ENCODE assay signal across 8 cellular contexts in the genomic region with DNA sequence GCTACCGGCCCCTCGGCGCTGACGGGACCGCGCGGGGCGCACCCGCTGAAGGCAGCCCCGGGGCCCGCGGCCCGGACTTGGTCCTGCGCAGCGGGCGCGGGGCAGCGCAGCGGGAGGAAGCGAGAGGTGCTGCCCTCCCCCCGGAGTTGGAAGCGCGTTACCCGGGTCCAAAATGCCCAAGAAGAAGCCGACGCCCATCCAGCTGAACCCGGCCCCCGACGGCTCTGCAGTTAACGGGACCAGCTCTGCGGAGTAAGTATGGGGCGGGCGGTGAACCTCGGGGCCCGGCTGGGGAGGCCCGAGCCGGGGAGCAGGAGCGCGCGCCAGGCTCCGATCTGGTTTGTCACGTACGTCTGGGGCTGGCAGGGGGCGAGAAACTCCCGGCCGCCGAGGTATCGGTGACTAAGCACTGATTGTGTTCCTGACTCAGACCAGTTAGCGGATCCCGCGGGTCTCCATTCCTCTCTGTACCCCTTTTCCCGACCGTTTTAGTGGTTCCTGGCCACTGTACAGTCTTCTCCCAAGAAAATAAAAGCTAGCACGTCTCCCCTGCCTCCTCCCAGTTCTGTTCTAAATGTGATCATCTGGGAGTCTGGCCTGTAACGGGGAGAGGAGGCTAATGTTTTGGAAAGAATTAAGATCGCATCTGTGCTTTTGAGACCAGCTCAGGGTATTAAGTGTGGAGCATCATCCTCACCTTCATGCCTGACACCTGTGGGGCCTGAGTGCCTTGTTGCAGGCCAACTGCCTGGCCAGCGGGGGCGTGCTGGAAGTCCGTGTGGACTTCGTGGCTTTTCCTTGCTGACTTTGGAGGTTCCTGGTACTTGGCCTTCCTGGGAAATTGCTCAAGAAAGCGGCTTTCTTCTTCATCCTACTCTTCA. TPM values are rescaled to one million over a fixed set of nuclear protein-coding genes. Genes with fewer than 3 reads are reported as not detected.
A peak's percentile ranks its signal among the peaks of the same experiment; 100 is the strongest.
DNase-seq lines count a peak whose midpoint lies in the region; ATAC-seq and TF ChIP-seq lines count a peak whose summit lies in the region.

No MANE protein-coding gene starts in this region.

- H3K27ac ChIP-seq in foreskin keratinocyte (peak overlapping the region; percentile 86), substantia nigra (ENCODE audit: low read depth, low read length, poor library complexity, severe bottlenecking) (peak overlapping the region; percentile 69)

- DNase-seq in NCI-H524 (lab: John Stamatoyannopoulos, UW) (peak; percentile 41 to 68), NCI-H524 treated with DMSO at 0.1 percent for 48 hours (lab: John Stamatoyannopoulos, UW) (no peak), RPMI8226 (peak; percentile 80), activated gamma-delta T cell treated with Interleukin-2 at 50 U/mL for 16 hours (peak; percentile 65), foreskin keratinocyte (peak; percentile 38 to 59), nucleus accumbens (lab: John Stamatoyannopoulos, UW) (peak in 47 of 56 donors; percentile 6 to 66 (median 41)), substantia nigra (lab: John Stamatoyannopoulos, UW) (peak in 36 of 49 donors; percentile 2 to 74 (median 35))

- TF ChIP-seq CTCF in foreskin keratinocyte (conservative IDR thresholded peaks at IDR 0.05): peak; percentile 21

- H3K27me3 ChIP-seq in foreskin keratinocyte: no peaks in the 10 kb centered on the region

- peaks cover 15% of the 10 kb centered on the region for H3K4me1 ChIP-seq in foreskin keratinocyte

- peak; percentile 9 for ATAC-seq in HG03097 (IDR thresholded peaks at IDR 0.05; ENCODE audit: low FRiP score, unreplicated experiment)
- peak; percentile 66 for ATAC-seq in foreskin keratinocyte

RNA-seq across cellular contexts. Expression of gene MAP2K1, which starts 0.7 kb away (rescaled TPM):
- total RNA-seq in foreskin keratinocyte: 67.1 and 75.4 TPM in 2 replicates
- polyA plus RNA-seq in foreskin keratinocyte: 65.1 and 77.4 TPM in 2 replicates

RNA-seq across cellular contexts. Expression of gene TIPIN, which starts 30.9 kb away (rescaled TPM):
- 16.0 and 16.6 TPM in 2 replicates for total RNA-seq in foreskin keratinocyte
- 13.9 and 16.3 TPM in 2 replicates for polyA plus RNA-seq in foreskin keratinocyte
